1 cellular context compared by ENCODE assay signal in the genomic region with DNA sequence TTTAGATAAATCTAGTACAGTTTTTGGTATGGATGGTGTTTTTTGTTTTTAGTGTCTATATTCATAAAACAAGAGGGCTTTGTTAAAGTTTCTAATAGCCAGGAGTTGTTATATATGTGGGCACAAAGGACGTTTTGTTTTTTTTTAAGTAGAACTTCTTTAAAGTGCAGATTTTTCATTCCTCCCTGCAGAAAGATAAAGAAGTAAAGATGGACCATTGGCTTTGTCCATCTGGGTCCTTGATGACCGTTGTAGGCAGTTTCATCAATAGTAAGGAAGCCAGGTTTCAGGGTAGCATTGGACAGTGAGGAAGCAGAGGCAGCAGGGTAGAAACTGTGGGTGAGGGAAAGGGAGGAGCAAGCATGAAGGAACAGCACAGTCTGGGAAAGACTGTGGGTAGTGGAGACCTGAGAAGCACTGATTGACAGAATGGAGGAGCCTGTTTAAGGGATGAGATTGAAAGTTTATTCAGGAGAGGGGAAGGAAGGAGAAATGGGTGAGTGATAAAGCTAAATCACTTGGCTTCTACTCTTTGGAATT.
TF ChIP-seq lines count a peak whose summit lies in the region.

No MANE protein-coding gene starts in this region.

TF ChIP-seq in IMR-90, 13 proteins besides CTCF, POLR2A, EP300 and RAD21:
- no peak for TF ChIP-seq CEBPB (IDR thresholded peaks at IDR 0.05; ENCODE audit: low read depth, low read length)
- TF ChIP-seq RCOR1 (IDR thresholded peaks at IDR 0.05; ENCODE audit: insufficient replicate concordance, low read length), result no peak
